1 cellular context compared by ENCODE assay signal in the genomic region with DNA sequence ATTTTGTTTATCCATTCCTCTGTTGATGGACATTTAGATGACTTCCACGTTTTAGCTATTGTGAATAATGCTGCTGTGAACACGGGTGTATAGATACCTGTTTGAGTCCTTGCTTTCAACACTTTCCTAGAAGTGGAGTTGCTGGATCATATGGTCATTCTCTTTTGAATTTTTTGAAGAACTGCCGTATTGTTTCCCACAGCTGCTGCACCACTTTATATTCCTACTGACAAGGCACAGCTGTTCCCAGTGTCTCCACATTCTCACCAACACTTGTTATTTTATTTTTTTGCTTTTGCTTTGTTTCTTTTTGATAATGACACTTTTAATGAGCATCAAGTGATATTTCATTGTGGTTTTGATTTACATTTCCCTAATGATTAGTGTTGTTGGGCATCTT.
TF ChIP-seq lines count a peak whose summit lies in the region.

No MANE protein-coding gene starts in this region.

TF ChIP-seq in SK-N-SH treated with all-trans-retinoic acid at 6 μM for 48 hours, 23 proteins besides CTCF, POLR2A, EP300 and RAD21 (continued from another document):
- TF ChIP-seq POU6F1 (CRISPR knock-in tag; IDR thresholded peaks at IDR 0.05; ENCODE audit: borderline replicate concordance, low read depth) (no peak), TSHZ2 (CRISPR knock-in tag; IDR thresholded peaks at IDR 0.05) (no peak), TCF4 (CRISPR knock-in tag; IDR thresholded peaks at IDR 0.05; ENCODE audit: borderline replicate concordance) (no peak), SNAI2 (CRISPR knock-in tag; IDR thresholded peaks at IDR 0.05) (no peak), PPARA (CRISPR knock-in tag; IDR thresholded peaks at IDR 0.05; ENCODE audit: borderline replicate concordance) (no peak)
